Comparison of ENCODE assay signal across 22 cellular contexts in the genomic region with DNA sequence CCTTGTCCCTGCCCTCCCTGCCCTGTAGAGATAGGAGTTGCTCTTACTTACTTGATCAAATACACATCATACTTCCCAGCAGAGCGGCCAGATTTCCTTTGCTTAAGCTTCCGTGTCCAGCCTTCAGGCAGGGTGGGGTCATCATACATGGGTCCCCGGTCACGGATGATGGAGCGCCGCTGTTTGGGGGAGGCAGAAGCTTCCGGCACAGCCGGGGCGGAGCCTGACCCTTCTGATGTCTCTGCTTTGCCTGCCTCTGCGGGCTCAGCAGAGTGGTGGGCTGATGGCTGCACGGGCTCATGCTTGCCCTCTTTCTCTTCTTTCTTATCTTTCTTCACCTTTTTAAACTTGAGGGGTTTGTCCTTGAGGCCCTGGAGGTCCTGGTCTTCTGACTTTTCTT.
"Had no signal": no experiment of that assay in that cellular context is flagged by ENCODE, and none has a peak within 500 bp of the region (broad histone marks: within the 10 kb centered on the region; RNA-seq: fewer than 3 reads in every experiment).

No MANE protein-coding gene starts in this region.

- H3K27me3 ChIP-seq: left lung, neutrophil, sigmoid colon had no signal

- H3K4me1 ChIP-seq: left lung, parathyroid adenoma had no signal

- H3K4me3 Mint-ChIP-seq: activated naive CD4-positive, alpha-beta T cell treated with anti-CD3 and anti-CD28 coated beads for 36 hours; mesothelial cell of epicardium; naive thymus-derived CD8-positive, alpha-beta T cell; stimulated activated naive B cell treated with anti-CD40 and anti-IgM and Interleukin-4, amounts not matched to agents 10 μg/mL and 1 μg/mL and 100 μg/mL, for 72 hours had no signal

- H3K9me3 Mint-ChIP-seq: activated naive CD4-positive, alpha-beta T cell treated with anti-CD3 and anti-CD28 coated beads for 36 hours; naive thymus-derived CD8-positive, alpha-beta T cell; stimulated activated naive B cell treated with anti-CD40 and anti-IgM and Interleukin-4, amounts not matched to agents 10 μg/mL and 1 μg/mL and 100 μg/mL, for 72 hours had no signal

- DNase-seq: activated CD8-positive, alpha-beta memory T cell treated with anti-CD3 and anti-CD28 coated beads, Interleukin-2, amount 50 U/mL, for 48 hours; activated effector memory CD4-positive, alpha-beta T cell treated with Interleukin-2 at 50 U/mL for 16 hours; activated naive CD4-positive, alpha-beta T cell treated with anti-CD3 and anti-CD28 coated beads for 36 hours; activated T-cell treated with anti-CD3 and anti-CD28 coated beads, Interleukin-2, amount 50 U/mL, for 48 hours; amygdala; erythroblast; foreskin fibroblast; heart right ventricle; islet precursor cell; left lung; mammary epithelial cell; naive thymus-derived CD8-positive, alpha-beta T cell; sigmoid colon; stimulated activated CD4-positive, alpha-beta T cell treated with anti-CD3 and anti-CD28 coated beads, Interleukin-2, amount 100 ng/mL, for 48 hours; stimulated activated CD8-positive, alpha-beta memory T cell treated with anti-CD3 and anti-CD28 coated beads, Interleukin-4, amount 100 ng/mL, for 48 hours; stimulated activated naive B cell treated with anti-CD40 and anti-IgM and Interleukin-4, amounts not matched to agents 10 μg/mL and 1 μg/mL and 100 μg/mL, for 72 hours; T-helper 1 cell; T-helper 9 cell had no signal

- ATAC-seq: left lung; naive thymus-derived CD8-positive, alpha-beta T cell; stimulated activated naive B cell treated with anti-CD40 and anti-IgM and Interleukin-4, amounts not matched to agents 10 μg/mL and 1 μg/mL and 100 μg/mL, for 72 hours had no signal

- H3K27ac Mint-ChIP-seq: activated naive CD4-positive, alpha-beta T cell treated with anti-CD3 and anti-CD28 coated beads for 36 hours; mesothelial cell of epicardium had no signal

- H3K27ac ChIP-seq: heart right ventricle, left lung, neutrophil, parathyroid adenoma, sigmoid colon had no signal

- H3K9me3 ChIP-seq: heart right ventricle, left lung, neutrophil, sigmoid colon had no signal

- H3K4me3 ChIP-seq: heart right ventricle, left lung, sigmoid colon, smooth muscle cell had no signal

- H3K4me1 Mint-ChIP-seq: mesothelial cell of epicardium had no signal

- H3K27me3 Mint-ChIP-seq: naive thymus-derived CD8-positive, alpha-beta T cell; stimulated activated naive B cell treated with anti-CD40 and anti-IgM and Interleukin-4, amounts not matched to agents 10 μg/mL and 1 μg/mL and 100 μg/mL, for 72 hours had no signal

- H3K9ac ChIP-seq: parathyroid adenoma had no signal
